In the genomic region with DNA sequence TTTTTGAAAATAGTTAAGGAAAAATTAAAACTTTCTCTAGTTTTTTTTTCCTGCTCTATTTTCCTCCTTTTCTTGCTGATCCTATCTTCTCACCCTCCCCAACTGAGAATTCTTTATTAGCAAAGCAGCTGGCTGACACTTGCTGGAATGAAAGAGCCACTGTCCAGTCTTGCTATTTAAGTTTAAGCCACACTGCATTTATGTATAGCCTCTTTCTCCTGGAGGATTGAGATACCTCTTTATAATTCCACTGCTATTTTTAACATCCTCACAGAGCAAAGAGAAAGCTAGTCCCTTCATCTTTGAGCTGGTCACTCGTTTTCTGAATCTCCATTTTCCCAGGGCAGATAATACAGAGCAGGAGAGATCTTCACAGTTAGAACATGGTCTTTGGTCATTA, we compare ENCODE assay signal across 18 cellular contexts.
"Had no signal": no experiment of that assay in that cellular context is flagged by ENCODE, and none has a peak within 500 bp of the region (broad histone marks: within the 10 kb centered on the region; RNA-seq: fewer than 3 reads in every experiment).

No MANE protein-coding gene starts in this region.

- H3K27me3 Mint-ChIP-seq: dendritic cell treated with granulocyte-macrophage colony-stimulating factor and Interleukin-4, amounts not matched to agents 40 ng/mL and 50 ng/mL, for 4 days; naive thymus-derived CD4-positive, alpha-beta T cell had no signal

- H3K9me3 Mint-ChIP-seq: activated naive CD8-positive, alpha-beta T cell treated with anti-CD3 and anti-CD28 coated beads, Interleukin-2, amount 10 ng/mL, durations not matched to agents 7 days and 5 days; dendritic cell treated with granulocyte-macrophage colony-stimulating factor and Interleukin-4, amounts not matched to agents 40 ng/mL and 50 ng/mL, for 4 days had no signal

- H3K9me3 ChIP-seq: gastroesophageal sphincter, suprapubic skin, upper lobe of left lung had no signal

- H3K36me3 ChIP-seq: brain microvascular endothelial cell, gastroesophageal sphincter, suprapubic skin, upper lobe of left lung had no signal

- H3K4me3 ChIP-seq: gastroesophageal sphincter, lung, suprapubic skin, upper lobe of left lung had no signal

- DNase-seq: activated naive CD4-positive, alpha-beta T cell; activated naive CD8-positive, alpha-beta T cell treated with anti-CD3 and anti-CD28 coated beads, Interleukin-2, amount 10 ng/mL, durations not matched to agents 7 days and 5 days; brain microvascular endothelial cell; cerebellar nuclear complex; left colon; naive thymus-derived CD4-positive, alpha-beta T cell; stimulated activated CD4-positive, alpha-beta T cell treated with anti-CD3 and anti-CD28 coated beads, Interleukin-15, amount 100 ng/mL, for 24 hours; stimulated activated CD4-positive, alpha-beta T cell treated with anti-CD3 and anti-CD28 coated beads, Interleukin-4, amount 100 ng/mL, for 1 hour; stimulated activated naive CD4-positive, alpha-beta T cell; T-helper 9 cell; upper lobe of left lung had no signal

- H3K36me3 Mint-ChIP-seq: activated naive CD8-positive, alpha-beta T cell treated with anti-CD3 and anti-CD28 coated beads, Interleukin-2, amount 10 ng/mL, durations not matched to agents 7 days and 5 days; naive thymus-derived CD4-positive, alpha-beta T cell had no signal

- H3K27ac ChIP-seq: brain microvascular endothelial cell, epithelial cell of prostate, gastroesophageal sphincter, suprapubic skin, upper lobe of left lung had no signal

- H3K27ac Mint-ChIP-seq: activated naive CD8-positive, alpha-beta T cell treated with anti-CD3 and anti-CD28 coated beads, Interleukin-2, amount 10 ng/mL, durations not matched to agents 7 days and 5 days; dendritic cell treated with granulocyte-macrophage colony-stimulating factor and Interleukin-4, amounts not matched to agents 40 ng/mL and 50 ng/mL, for 4 days had no signal

- FAIRE-seq: islet of Langerhans had no signal

- H3K27me3 ChIP-seq: brain microvascular endothelial cell, gastroesophageal sphincter, suprapubic skin, upper lobe of left lung had no signal

- H3K4me3 Mint-ChIP-seq: activated naive CD8-positive, alpha-beta T cell treated with anti-CD3 and anti-CD28 coated beads, Interleukin-2, amount 10 ng/mL, durations not matched to agents 7 days and 5 days; dendritic cell treated with granulocyte-macrophage colony-stimulating factor and Interleukin-4, amounts not matched to agents 40 ng/mL and 50 ng/mL, for 4 days; naive thymus-derived CD4-positive, alpha-beta T cell had no signal

- ATAC-seq: activated CD4-positive, CD25-positive, alpha-beta regulatory T cell treated with anti-CD3 and anti-CD28 coated beads, Interleukin-2, amount 50 U/mL, for 24 hours; gastroesophageal sphincter; left colon; naive thymus-derived CD4-positive, alpha-beta T cell had no signal

- H3K4me1 ChIP-seq: gastroesophageal sphincter, suprapubic skin had no signal
